In the genomic region with DNA sequence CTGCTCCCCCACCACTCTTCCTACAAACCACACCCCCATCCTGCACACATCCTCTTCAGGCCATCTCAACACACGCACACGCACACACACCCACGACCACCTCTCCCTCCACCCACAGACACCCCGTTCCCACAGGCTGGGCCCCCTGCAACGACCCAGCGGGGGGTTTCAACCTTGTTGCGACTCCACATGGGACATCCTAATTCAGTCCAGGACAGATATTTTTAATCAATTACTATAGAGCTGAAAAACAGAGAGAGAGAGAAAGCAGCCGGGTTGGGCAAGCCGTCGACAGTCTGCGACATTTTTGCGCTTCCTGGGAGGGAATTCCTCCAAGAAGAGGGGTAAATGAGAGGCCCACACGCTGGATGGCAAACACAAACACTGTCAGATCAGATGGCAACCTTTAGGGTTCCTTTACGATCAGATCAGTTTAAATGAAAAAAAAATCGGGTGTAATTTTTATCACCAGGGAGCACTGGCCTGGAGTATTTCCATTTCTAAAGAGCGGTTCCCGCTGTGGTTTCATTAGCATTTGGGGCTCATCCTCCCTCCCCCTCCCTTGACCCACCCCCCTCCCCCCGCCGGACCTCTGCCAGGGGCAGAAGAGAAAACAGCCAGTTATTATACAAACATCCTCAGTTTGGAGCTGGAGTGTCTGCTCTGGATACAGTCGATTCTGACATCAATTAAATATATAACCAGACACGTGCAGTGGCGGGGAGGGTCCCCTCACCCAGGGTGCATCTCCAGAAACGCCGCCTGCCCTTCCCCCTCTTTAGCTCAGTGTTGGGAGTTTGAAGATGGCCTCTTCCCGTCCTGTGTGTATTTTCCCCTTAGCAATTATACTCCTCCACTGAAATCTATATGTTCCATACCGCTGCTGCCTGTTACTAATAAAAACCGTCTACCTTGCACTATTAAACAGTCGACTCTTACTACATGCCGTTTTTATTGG, we compare ENCODE assay signal across 18 cellular contexts. TPM values are rescaled to one million over a fixed set of nuclear protein-coding genes. Genes with fewer than 3 reads are reported as not detected.
A peak's percentile ranks its signal among the peaks of the same experiment; 100 is the strongest.
DNase-seq lines count a peak whose midpoint lies in the region; ATAC-seq and TF ChIP-seq lines count a peak whose summit lies in the region.
"Had no signal": no experiment of that assay in that cellular context is flagged by ENCODE, and none has a peak within 500 bp of the region (broad histone marks: within the 10 kb centered on the region; RNA-seq: fewer than 3 reads in every experiment).

No MANE protein-coding gene starts in this region.

- H3K27me3 Mint-ChIP-seq in activated CD4-positive, alpha-beta T cell treated with anti-CD3 and anti-CD28 coated beads, Interleukin-2, amount 10 ng/mL, durations not matched to agents 24 days and 14 days: peaks cover 59% of the 10 kb centered on the region
- H3K27me3 Mint-ChIP-seq in activated CD4-positive, alpha-beta memory T cell treated with anti-CD3 and anti-CD28 coated beads, Interleukin-2, amount 10 ng/mL, durations not matched to agents 7 days and 5 days: peaks cover 62% of the 10 kb centered on the region

- 27% methylated on average over 29 of the region's 29 CpGs for WGBS in suprapubic skin

- peak overlapping the region; percentile 26 for H3K9ac ChIP-seq in iPS-15b (ENCODE audit: low read depth, low read length)

- H3K4me1 Mint-ChIP-seq in activated CD4-positive, alpha-beta T cell treated with anti-CD3 and anti-CD28 coated beads, Interleukin-2, amount 10 ng/mL, durations not matched to agents 24 days and 14 days: peaks cover 3% of the 10 kb centered on the region
- peaks cover 5% of the 10 kb centered on the region for H3K4me1 Mint-ChIP-seq in activated CD4-positive, alpha-beta memory T cell treated with anti-CD3 and anti-CD28 coated beads, Interleukin-2, amount 10 ng/mL, durations not matched to agents 7 days and 5 days

- no peak for TF ChIP-seq CTCF in WERI-Rb-1 (IDR thresholded peaks at IDR 0.05; ENCODE audit: low read depth, low read length)
- TF ChIP-seq CTCF in suprapubic skin (IDR thresholded peaks at IDR 0.05): no peak

- peak overlapping the region; percentile 79 for H3K27ac Mint-ChIP-seq in activated CD4-positive, alpha-beta T cell treated with anti-CD3 and anti-CD28 coated beads, Interleukin-2, amount 10 ng/mL, durations not matched to agents 24 days and 14 days
- H3K27ac Mint-ChIP-seq in activated CD4-positive, alpha-beta memory T cell treated with anti-CD3 and anti-CD28 coated beads, Interleukin-2, amount 10 ng/mL, durations not matched to agents 7 days and 5 days: no peak overlapping the region
- H3K27ac Mint-ChIP-seq: activated CD4-positive, alpha-beta memory T cell treated with anti-CD3 and anti-CD28 coated beads for 36 hours; activated naive CD4-positive, alpha-beta T cell treated with anti-CD3 and anti-CD28 coated beads, Interleukin-2, amount 50 U/mL, for 72 hours; T-cell had no signal

- H3K36me3 ChIP-seq in WERI-Rb-1 (no peaks in the 10 kb centered on the region; the same call in 1 of the 2 replicates), iPS-15b (ENCODE audit: control insufficient read depth, insufficient read depth, low read length) (peaks cover 8% of the 10 kb centered on the region), suprapubic skin (peaks cover 5% of the 10 kb centered on the region)
- H3K36me3 ChIP-seq: gastroesophageal sphincter, HAP-1, uterus had no signal

- no peak for TF ChIP-seq EP300 in suprapubic skin (IDR thresholded peaks at IDR 0.05)

- peaks cover 13% of the 10 kb centered on the region for H3K9me3 ChIP-seq in WERI-Rb-1 (ENCODE audit: severe bottlenecking)
- H3K9me3 ChIP-seq in iPS-15b (ENCODE audit: control insufficient read depth, insufficient read depth, low read length): no peaks in the 10 kb centered on the region
- no peaks in the 10 kb centered on the region for H3K9me3 ChIP-seq in suprapubic skin
- H3K9me3 ChIP-seq: gastroesophageal sphincter, uterus had no signal

- CTCF ChIA-PET in activated CD4-positive, alpha-beta memory T cell treated with anti-CD3 and anti-CD28 coated beads, Interleukin-2, amount 10 ng/mL, durations not matched to agents 7 days and 5 days (lab: Charles Lee): interaction anchor here (0.7 kb wide), 1 partner anchor 331 kb away, joined by 3 read pairs; no protein-coding TSS in a partner anchor

- H3K27ac ChIP-seq in WERI-Rb-1 (no peak overlapping the region), suprapubic skin (peak overlapping the region; percentile 92)
- H3K27ac ChIP-seq: gastroesophageal sphincter, uterus had no signal

- POLR2A ChIA-PET in activated CD4-positive, alpha-beta memory T cell treated with anti-CD3 and anti-CD28 coated beads, Interleukin-2, amount 10 ng/mL, durations not matched to agents 7 days and 5 days (lab: Charles Lee): no interaction called here

- H3K9me3 Mint-ChIP-seq in activated CD4-positive, alpha-beta T cell treated with anti-CD3 and anti-CD28 coated beads, Interleukin-2, amount 10 ng/mL, durations not matched to agents 24 days and 14 days: peaks cover 14% of the 10 kb centered on the region
- H3K9me3 Mint-ChIP-seq in activated CD4-positive, alpha-beta memory T cell treated with anti-CD3 and anti-CD28 coated beads, Interleukin-2, amount 10 ng/mL, durations not matched to agents 7 days and 5 days: peaks cover 6% of the 10 kb centered on the region
- H3K9me3 Mint-ChIP-seq: activated naive CD4-positive, alpha-beta T cell treated with anti-CD3 and anti-CD28 coated beads, Interleukin-2, amount 50 U/mL, for 72 hours; T-cell had no signal

- DNase-seq in activated CD4-positive, alpha-beta T cell treated with anti-CD3 and anti-CD28 coated beads, Interleukin-2, amount 10 ng/mL, durations not matched to agents 24 days and 14 days: peak; percentile 41
- no peak for DNase-seq in activated CD4-positive, alpha-beta T cell treated with anti-CD3 and anti-CD28 coated beads for 1 hour
- peak; percentile 4 for DNase-seq in WERI-Rb-1
- DNase-seq in suprapubic skin (ENCODE audit: low spot score in 2 of 2): no peak
- DNase-seq in activated CD4-positive, alpha-beta memory T cell treated with anti-CD3 and anti-CD28 coated beads, Interleukin-2, amount 10 ng/mL, durations not matched to agents 7 days and 5 days: no peak
- DNase-seq: activated CD4-positive, alpha-beta memory T cell treated with anti-CD3 and anti-CD28 coated beads for 36 hours; cortex of kidney; IMR-90; NCI-H146; stimulated activated CD4-positive, alpha-beta T cell treated with anti-CD3 and anti-CD28 coated beads, Interleukin-12 subunit alpha, Interleukin-12 subunit beta, amount 100 ng/mL, for 4 hours; T-cell; uterus had no signal

- peak overlapping the region; percentile 49 for H3K4me3 ChIP-seq in WERI-Rb-1 (ENCODE audit: low read depth, low read length)
- peak overlapping the region; percentile 74 for H3K4me3 ChIP-seq in iPS-15b (ENCODE audit: low read depth, low read length)
- peak overlapping the region; percentile 83 for H3K4me3 ChIP-seq in suprapubic skin
- H3K4me3 ChIP-seq: gastroesophageal sphincter, HAP-1, uterus had no signal

- peaks cover 10% of the 10 kb centered on the region for H3K36me3 Mint-ChIP-seq in activated CD4-positive, alpha-beta T cell treated with anti-CD3 and anti-CD28 coated beads, Interleukin-2, amount 10 ng/mL, durations not matched to agents 24 days and 14 days (ENCODE audit: low read depth)
- H3K36me3 Mint-ChIP-seq in activated CD4-positive, alpha-beta memory T cell treated with anti-CD3 and anti-CD28 coated beads, Interleukin-2, amount 10 ng/mL, durations not matched to agents 7 days and 5 days (ENCODE audit: low read depth): peaks cover 19% of the 10 kb centered on the region
- H3K36me3 Mint-ChIP-seq: T-cell had no signal

- H3K27me3 ChIP-seq in WERI-Rb-1 (ENCODE audit: insufficient read depth, low read depth, severe bottlenecking) (peaks cover 74% of the 10 kb centered on the region), iPS-15b (ENCODE audit: control insufficient read depth, insufficient read depth, low read length) (peaks cover 34% of the 10 kb centered on the region), suprapubic skin (peaks cover 42% of the 10 kb centered on the region)

- H3K4me1 ChIP-seq in iPS-15b (ENCODE audit: control insufficient read depth, insufficient read depth, low read length) (no peaks in the 10 kb centered on the region), suprapubic skin (peaks cover 72% of the 10 kb centered on the region)
- H3K4me1 ChIP-seq: HAP-1 had no signal

- intact Hi-C loops in activated CD4-positive, alpha-beta T cell treated with anti-CD3 and anti-CD28 coated beads, Interleukin-2, amount 10 ng/mL, durations not matched to agents 24 days and 14 days (cut with micrococcal nuclease): loop anchor here (5.0 kb wide), 2 partner anchors 364 to 871 kb away; a partner anchor contains a TSS

- ATAC-seq in GM21825 (IDR thresholded peaks at IDR 0.05; ENCODE audit: unreplicated experiment) (no peak), HG03354 (IDR thresholded peaks at IDR 0.05; ENCODE audit: poor library complexity, severe bottlenecking, unreplicated experiment) (no peak)
- ATAC-seq: gastroesophageal sphincter, T-cell had no signal

- H3K4me3 Mint-ChIP-seq in activated CD4-positive, alpha-beta T cell treated with anti-CD3 and anti-CD28 coated beads, Interleukin-2, amount 10 ng/mL, durations not matched to agents 24 days and 14 days: no peak overlapping the region
- H3K4me3 Mint-ChIP-seq in activated CD4-positive, alpha-beta memory T cell treated with anti-CD3 and anti-CD28 coated beads, Interleukin-2, amount 10 ng/mL, durations not matched to agents 7 days and 5 days: no peak overlapping the region
- H3K4me3 Mint-ChIP-seq: activated CD4-positive, alpha-beta memory T cell treated with anti-CD3 and anti-CD28 coated beads for 36 hours had no signal

- TF ChIP-seq POLR2A in suprapubic skin (IDR thresholded peaks at IDR 0.05): no peak

RNA-seq across cellular contexts. Expression of a gene that starts 2.3 kb away (rescaled TPM):
- total RNA-seq in activated CD4-positive, alpha-beta T cell treated with anti-CD3 and anti-CD28 coated beads, Interleukin-2, amount 10 ng/mL, durations not matched to agents 24 days and 14 days: not detected in 2 replicates
- total RNA-seq in suprapubic skin: 10 to 100 TPM; 24.3 to 41.1 (median 32.7) TPM
- total RNA-seq in activated CD4-positive, alpha-beta memory T cell treated with anti-CD3 and anti-CD28 coated beads, Interleukin-2, amount 10 ng/mL, durations not matched to agents 7 days and 5 days: not detected
- total RNA-seq: activated CD4-positive, alpha-beta memory T cell treated with anti-CD3 and anti-CD28 coated beads for 36 hours; activated naive CD4-positive, alpha-beta T cell treated with anti-CD3 and anti-CD28 coated beads, Interleukin-2, amount 50 U/mL, for 72 hours had no signal

Comparison
In these comparisons a context has a peak if more than half of its experiments do, and no peak if none do; other contexts are left out.
1. DNase-seq: peak in activated CD4-positive, alpha-beta T cell treated with anti-CD3 and anti-CD28 coated beads, Interleukin-2, amount 10 ng/mL, durations not matched to agents 24 days and 14 days (single experiment) and WERI-Rb-1 (single experiment); none in activated CD4-positive, alpha-beta T cell treated with anti-CD3 and anti-CD28 coated beads for 1 hour (single experiment), suprapubic skin (0 of 2) and activated CD4-positive, alpha-beta memory T cell treated with anti-CD3 and anti-CD28 coated beads, Interleukin-2, amount 10 ng/mL, durations not matched to agents 7 days and 5 days (single experiment).
2. RNA of a gene that starts 2.3 kb away (total RNA-seq): 24.3 to 41.1 TPM in suprapubic skin; not detected in activated CD4-positive, alpha-beta T cell treated with anti-CD3 and anti-CD28 coated beads, Interleukin-2, amount 10 ng/mL, durations not matched to agents 24 days and 14 days and not detected in activated CD4-positive, alpha-beta memory T cell treated with anti-CD3 and anti-CD28 coated beads, Interleukin-2, amount 10 ng/mL, durations not matched to agents 7 days and 5 days; every median in the first group is over 10 times any median in the second.
3. Peak in every context shown above with its lines, with median percentiles within 50 percentile points of each other: H3K4me3 ChIP-seq.